In genomic region chr2:162330881-162331280, GRCh38 we compare ENCODE assay signal across 14 cellular contexts. TPM values are rescaled to one million over a fixed set of nuclear protein-coding genes. Genes with fewer than 3 reads are reported as not detected.
A peak's percentile ranks its signal among the peaks of the same experiment; 100 is the strongest.
DNase-seq lines count a peak whose midpoint lies in the region; ATAC-seq and TF ChIP-seq lines count a peak whose summit lies in the region.
"Had no signal": no experiment of that assay in that cellular context is flagged by ENCODE, and none has a peak within 500 bp of the region (broad histone marks: within the 10 kb centered on the region; RNA-seq: fewer than 3 reads in every experiment).

No MANE protein-coding gene starts in this region.

- TF ChIP-seq CTCF in foreskin keratinocyte (conservative IDR thresholded peaks at IDR 0.05) (no peak), heart left ventricle (IDR thresholded peaks at IDR 0.05) (no peak)

- intact Hi-C loops in heart left ventricle (cut with DNase I) = no loop called here

- H3K4me1 ChIP-seq in SJCRH30 = peaks cover 10% of the 10 kb centered on the region
- H3K4me1 ChIP-seq in foreskin keratinocyte = peaks cover 3% of the 10 kb centered on the region
- no peaks in the 10 kb centered on the region for H3K4me1 ChIP-seq in heart left ventricle
- H3K4me1 ChIP-seq: BLaER1, Caco-2, HAP-1 had no signal

- H3K27me3 Mint-ChIP-seq in activated naive CD8-positive, alpha-beta T cell treated with anti-CD3 and anti-CD28 coated beads for 36 hours = no peaks in the 10 kb centered on the region
- H3K27me3 Mint-ChIP-seq: CD8-positive, alpha-beta memory T cell; IgD-negative memory B cell had no signal

- peak; percentile 83 for ATAC-seq in foreskin keratinocyte
- ATAC-seq in heart left ventricle = no peak

- H3K36me3 Mint-ChIP-seq in activated naive CD8-positive, alpha-beta T cell treated with anti-CD3 and anti-CD28 coated beads for 36 hours = no peaks in the 10 kb centered on the region
- H3K36me3 Mint-ChIP-seq: CD8-positive, alpha-beta memory T cell; IgD-negative memory B cell had no signal

- no peak for TF ChIP-seq POLR2A in heart left ventricle (IDR thresholded peaks at IDR 0.05)

- no peak overlapping the region for H3K4me3 ChIP-seq in SJCRH30
- no peak overlapping the region for H3K4me3 ChIP-seq in heart left ventricle
- H3K4me3 ChIP-seq: BLaER1, HAP-1 had no signal

- DNase-seq in LHCN-M2 (ENCODE audit: low read depth) (peak; percentile 50), SJCRH30 (no peak), foreskin keratinocyte (peak in 1 of 2 donors; percentile 68), heart left ventricle (no peak), AG08395 (ENCODE audit: low spot score) (no peak)
- DNase-seq in activated naive CD8-positive, alpha-beta T cell treated with anti-CD3 and anti-CD28 coated beads for 36 hours = no peak
- DNase-seq: AML-193; Caco-2; CD8-positive, alpha-beta memory T cell; GOT3 had no signal

- no peaks in the 10 kb centered on the region for H3K9me3 Mint-ChIP-seq in activated naive CD8-positive, alpha-beta T cell treated with anti-CD3 and anti-CD28 coated beads for 36 hours
- H3K9me3 Mint-ChIP-seq: IgD-negative memory B cell had no signal

- no peak overlapping the region for H3K4me3 Mint-ChIP-seq in activated naive CD8-positive, alpha-beta T cell treated with anti-CD3 and anti-CD28 coated beads for 36 hours
- H3K4me3 Mint-ChIP-seq: CD8-positive, alpha-beta memory T cell; IgD-negative memory B cell had no signal

- WGBS in heart left ventricle, 4 donors = 98 to 100% (median 98%) methylated on average over 1 of the region's 1 CpG

- H3K27ac ChIP-seq in SJCRH30 = peak overlapping the region; percentile 27; the same call in 1 of the 2 replicates
- no peak overlapping the region for H3K27ac ChIP-seq in foreskin keratinocyte
- no peak overlapping the region for H3K27ac ChIP-seq in heart left ventricle
- H3K27ac ChIP-seq: BLaER1 had no signal

- no peaks in the 10 kb centered on the region for H3K27me3 ChIP-seq in SJCRH30
- no peaks in the 10 kb centered on the region for H3K27me3 ChIP-seq in foreskin keratinocyte
- H3K27me3 ChIP-seq in heart left ventricle = no peaks in the 10 kb centered on the region
- H3K27me3 ChIP-seq: BLaER1 had no signal

- no peak overlapping the region for H3K27ac Mint-ChIP-seq in activated naive CD8-positive, alpha-beta T cell treated with anti-CD3 and anti-CD28 coated beads for 36 hours
- H3K27ac Mint-ChIP-seq: CD8-positive, alpha-beta memory T cell; IgD-negative memory B cell had no signal

- H3K9me3 ChIP-seq in SJCRH30 (replicated peaks) (no peaks in the 10 kb centered on the region), heart left ventricle (peaks cover 0 to 3% (median 0%) of the 10 kb centered on the region in 12 donors)
- H3K9me3 ChIP-seq: BLaER1, Caco-2, HAP-1 had no signal

- H3K36me3 ChIP-seq in SJCRH30 (no peaks in the 10 kb centered on the region), heart left ventricle (no peaks in the 10 kb centered on the region)
- H3K36me3 ChIP-seq: BLaER1, HAP-1 had no signal

- H3K4me1 Mint-ChIP-seq in activated naive CD8-positive, alpha-beta T cell treated with anti-CD3 and anti-CD28 coated beads for 36 hours = no peaks in the 10 kb centered on the region

RNA-seq across cellular contexts. Expression of gene IFIH1, which starts 12.4 kb away (rescaled TPM):
- total RNA-seq in LHCN-M2 (2014; rRNA removed) (2.6 and 5.6 TPM in 2 replicates), foreskin keratinocyte (29.7 and 37.9 TPM in 2 replicates), heart left ventricle (10 to 100 TPM in 3 of 9 donors, 1 to 10 TPM in 6; 4.5 to 24.2 (median 6.8) TPM)
- 1.0 TPM for polyA plus RNA-seq in LHCN-M2 (2012)
- not detected in 2 replicates for total RNA-seq in SJCRH30 (2014; rRNA removed; shearing (Covaris generic))
- polyA plus RNA-seq in foreskin keratinocyte (12.1 and 14.5 TPM in 2 replicates), heart left ventricle (1 to 10 TPM; 3.4 to 3.6 TPM)
- total RNA-seq in activated naive CD8-positive, alpha-beta T cell treated with anti-CD3 and anti-CD28 coated beads for 36 hours = 10 to 100 TPM; 35.9 to 36.8 TPM
- total RNA-seq: G401 had no signal

RNA-seq across cellular contexts. Expression of gene GCA, which starts 13.1 kb away (rescaled TPM):
- 0.52 and 0.90 TPM in 2 replicates for total RNA-seq in LHCN-M2 (2014; rRNA removed)
- polyA plus RNA-seq in LHCN-M2 (2012) = 0.35 TPM
- 3.3 and 3.8 TPM in 2 replicates for total RNA-seq in SJCRH30 (2014; rRNA removed; shearing (Covaris generic))
- total RNA-seq in foreskin keratinocyte = 7.5 and 9.2 TPM in 2 replicates
- 4.8 and 5.0 TPM in 2 replicates for polyA plus RNA-seq in foreskin keratinocyte
- 10 to 100 TPM; 20.8 to 21.5 TPM for total RNA-seq in activated naive CD8-positive, alpha-beta T cell treated with anti-CD3 and anti-CD28 coated beads for 36 hours
- total RNA-seq in heart left ventricle = 10 to 100 TPM in 2 of 9 donors, 1 to 10 TPM in 7; 5.8 to 20.3 (median 6.4) TPM
- polyA plus RNA-seq in heart left ventricle = 10 to 100 TPM in 1 of 2 donors, 1 to 10 TPM in 1; 3.0 to 11.0 TPM
